ENCODE assay signal across 24 cellular contexts in genomic region chr10:71124921-71125748, GRCh38.
DNase-seq lines count a peak whose midpoint lies in the region; ATAC-seq lines count a peak whose summit lies in the region.
"Had no signal": no experiment of that assay in that cellular context is flagged by ENCODE, and none has a peak within 500 bp of the region (broad histone marks: within the 10 kb centered on the region; RNA-seq: fewer than 3 reads in every experiment).

No MANE protein-coding gene starts in this region.

- H3K4me3 ChIP-seq in trophoblast cell (ENCODE audit: low read depth, low read length), result peak overlapping the region; percentile 9
- no peak overlapping the region for H3K4me3 ChIP-seq in CD4-positive, alpha-beta memory T cell (ENCODE audit: low read length in 2 of 2)
- H3K4me3 ChIP-seq: lung, ovary, right lobe of liver, transverse colon had no signal

- no peak overlapping the region for H4K91ac ChIP-seq in trophoblast cell (ENCODE audit: low read depth, low read length)

- ATAC-seq in left ventricle myocardium superior (peak; percentile 90), HG02798 (IDR thresholded peaks at IDR 0.05; ENCODE audit: poor library complexity, unreplicated experiment) (no peak)
- no peak for ATAC-seq in stimulated activated naive B cell treated with anti-CD40 and anti-IgM and Interleukin-4, amounts not matched to agents 10 μg/mL and 1 μg/mL and 100 μg/mL, for 72 hours (replicated peaks)
- ATAC-seq: activated T-helper 17 cell treated with anti-CD3 and anti-CD28 coated beads, Interleukin-2, amount 50 U/mL, for 72 hours; PC-3; right lobe of liver; T-cell had no signal

- H3K27ac ChIP-seq in trophoblast cell (ENCODE audit: low read depth, low read length), result no peak overlapping the region
- no peak overlapping the region for H3K27ac ChIP-seq in CD4-positive, alpha-beta memory T cell (ENCODE audit: low read depth, low read length)
- H3K27ac ChIP-seq: 22Rv1, epithelial cell of prostate, ovary, right lobe of liver, transverse colon had no signal

- no CpG with 5 or more reads among the region's 13 CpGs for WGBS in trophoblast cell (ENCODE audit: extremely low coverage, insufficient coverage, insufficient read length)

- CTCF ChIA-PET in CD4-positive, alpha-beta memory T cell (lab: Charles Lee; ENCODE audit: partially characterized antibody), result no interaction called here

- H3K4ac ChIP-seq in trophoblast cell (ENCODE audit: low read depth, low read length), result no peak overlapping the region

- no peak overlapping the region for H3K4me3 Mint-ChIP-seq in CD4-positive, alpha-beta memory T cell
- no peak overlapping the region for H3K4me3 Mint-ChIP-seq in stimulated activated naive B cell treated with anti-CD40 and anti-IgM and Interleukin-4, amounts not matched to agents 10 μg/mL and 1 μg/mL and 100 μg/mL, for 72 hours
- H3K4me3 Mint-ChIP-seq: activated naive CD8-positive, alpha-beta T cell treated with anti-CD3 and anti-CD28 coated beads for 36 hours; activated T-helper 17 cell treated with anti-CD3 and anti-CD28 coated beads, Interleukin-2, amount 50 U/mL, for 72 hours; T-cell had no signal

- peaks cover 24 to 37% of the 10 kb centered on the region in 2 donors for H3K27me3 Mint-ChIP-seq in CD4-positive, alpha-beta memory T cell
- peaks cover 31 to 33% of the 10 kb centered on the region in 2 donors for H3K27me3 Mint-ChIP-seq in stimulated activated naive B cell treated with anti-CD40 and anti-IgM and Interleukin-4, amounts not matched to agents 10 μg/mL and 1 μg/mL and 100 μg/mL, for 72 hours

- POLR2A ChIA-PET in CD4-positive, alpha-beta memory T cell (lab: Charles Lee; ENCODE audit: partially characterized antibody), result no interaction called here

- H2AFZ ChIP-seq in trophoblast cell (ENCODE audit: insufficient read depth, low read length, poor library complexity), result no peak overlapping the region

- no peak overlapping the region for H4K8ac ChIP-seq in trophoblast cell (ENCODE audit: low read depth, low read length)

- peaks cover 0 to 7% (median 5%) of the 10 kb centered on the region in 4 donors for H3K4me1 Mint-ChIP-seq in CD4-positive, alpha-beta memory T cell
- no peaks in the 10 kb centered on the region for H3K4me1 Mint-ChIP-seq in stimulated activated naive B cell treated with anti-CD40 and anti-IgM and Interleukin-4, amounts not matched to agents 10 μg/mL and 1 μg/mL and 100 μg/mL, for 72 hours
- H3K4me1 Mint-ChIP-seq: activated T-helper 17 cell treated with anti-CD3 and anti-CD28 coated beads, Interleukin-2, amount 50 U/mL, for 72 hours had no signal

- intact Hi-C loops in left ventricle myocardium superior (cut with micrococcal nuclease), result no loop called here
- intact Hi-C loops in CD4-positive, alpha-beta memory T cell (cut with micrococcal nuclease), result no loop called here

- no peaks in the 10 kb centered on the region for H3K36me3 Mint-ChIP-seq in CD4-positive, alpha-beta memory T cell
- H3K36me3 Mint-ChIP-seq in stimulated activated naive B cell treated with anti-CD40 and anti-IgM and Interleukin-4, amounts not matched to agents 10 μg/mL and 1 μg/mL and 100 μg/mL, for 72 hours, result no peaks in the 10 kb centered on the region
- H3K36me3 Mint-ChIP-seq: activated naive CD8-positive, alpha-beta T cell treated with anti-CD3 and anti-CD28 coated beads for 36 hours; T-cell had no signal

- H3K4me1 ChIP-seq in trophoblast cell (ENCODE audit: control insufficient read depth in 1 of 2, insufficient read depth in 2 of 2, low read length in 2 of 2), result no peaks in the 10 kb centered on the region
- no peaks in the 10 kb centered on the region for H3K4me1 ChIP-seq in CD4-positive, alpha-beta memory T cell (ENCODE audit: insufficient read depth, low read length)
- H3K4me1 ChIP-seq: right lobe of liver had no signal

- no peaks in the 10 kb centered on the region for H3K79me2 ChIP-seq in trophoblast cell (ENCODE audit: control insufficient read depth, insufficient read depth, low read length, poor library complexity)

- no peak overlapping the region for H2AK5ac ChIP-seq in trophoblast cell (ENCODE audit: low read length)

- no peak overlapping the region for H4K12ac ChIP-seq in trophoblast cell (ENCODE audit: low read depth, low read length)

- no peak overlapping the region for H3K23ac ChIP-seq in trophoblast cell (ENCODE audit: low read length)

- no peaks in the 10 kb centered on the region for H3K79me1 ChIP-seq in trophoblast cell (ENCODE audit: low read length)

- H3K27ac Mint-ChIP-seq in CD4-positive, alpha-beta memory T cell, result peak overlapping the region in 1 of 7 donors; percentile 76
- H3K27ac Mint-ChIP-seq in stimulated activated naive B cell treated with anti-CD40 and anti-IgM and Interleukin-4, amounts not matched to agents 10 μg/mL and 1 μg/mL and 100 μg/mL, for 72 hours, result no peak overlapping the region
- H3K27ac Mint-ChIP-seq: activated naive CD8-positive, alpha-beta T cell treated with anti-CD3 and anti-CD28 coated beads for 36 hours; activated T-helper 17 cell treated with anti-CD3 and anti-CD28 coated beads, Interleukin-2, amount 50 U/mL, for 72 hours; T-cell had no signal

- no peak overlapping the region for H2BK120ac ChIP-seq in trophoblast cell (ENCODE audit: insufficient read depth, low read length, poor library complexity)

- no peaks in the 10 kb centered on the region for H3K27me3 ChIP-seq in trophoblast cell (ENCODE audit: insufficient read depth, low read length)
- peaks cover 3% of the 10 kb centered on the region for H3K27me3 ChIP-seq in CD4-positive, alpha-beta memory T cell (ENCODE audit: insufficient read depth, low read length)
- H3K27me3 ChIP-seq: ovary, right lobe of liver had no signal

- peaks cover 2% of the 10 kb centered on the region for H3K9me3 ChIP-seq in trophoblast cell (ENCODE audit: insufficient read depth, low read depth, low read length)
- no peaks in the 10 kb centered on the region for H3K9me3 ChIP-seq in CD4-positive, alpha-beta memory T cell (ENCODE audit: control insufficient read depth in 1 of 2, low read length in 2 of 2)
- H3K9me3 ChIP-seq: ovary, right lobe of liver had no signal

- no peaks in the 10 kb centered on the region for H3K36me3 ChIP-seq in trophoblast cell (ENCODE audit: control insufficient read depth in 1 of 2, insufficient read depth in 2 of 2, low read length in 2 of 2)
- no peaks in the 10 kb centered on the region for H3K36me3 ChIP-seq in CD4-positive, alpha-beta memory T cell (ENCODE audit: insufficient read depth, low read length)
- H3K36me3 ChIP-seq: ovary, right lobe of liver, transverse colon had no signal

- peaks cover 0 to 16% (median 10%) of the 10 kb centered on the region in 8 donors for H3K9me3 Mint-ChIP-seq in CD4-positive, alpha-beta memory T cell
- H3K9me3 Mint-ChIP-seq in stimulated activated naive B cell treated with anti-CD40 and anti-IgM and Interleukin-4, amounts not matched to agents 10 μg/mL and 1 μg/mL and 100 μg/mL, for 72 hours, result peaks cover 9 to 10% of the 10 kb centered on the region in 2 donors

- H3K18ac ChIP-seq in trophoblast cell (ENCODE audit: low read length), result no peak overlapping the region

- no peak overlapping the region for H2BK5ac ChIP-seq in trophoblast cell (ENCODE audit: low read depth, low read length, poor library complexity)

- H2BK12ac ChIP-seq in trophoblast cell (ENCODE audit: low read length), result no peak overlapping the region

- peak; percentile 71 for DNase-seq in NCI-H146 (lab: John Stamatoyannopoulos, UW)
- no peak for DNase-seq in NCI-H146 treated with DMSO at 0.1 percent for 48 hours (lab: John Stamatoyannopoulos, UW; ENCODE audit: unreplicated experiment)
- DNase-seq in NCI-H69 (lab: John Stamatoyannopoulos, UW), result peak; percentile 61
- DNase-seq in left ventricle myocardium superior, result peak; percentile 60
- no peak for DNase-seq in trophoblast cell
- no peak for DNase-seq in CD4-positive, alpha-beta memory T cell
- DNase-seq in stimulated activated naive B cell treated with anti-CD40 and anti-IgM and Interleukin-4, amounts not matched to agents 10 μg/mL and 1 μg/mL and 100 μg/mL, for 72 hours, result no peak
- DNase-seq: activated CD4-positive, alpha-beta T cell treated with anti-CD3 and anti-CD28 coated beads for 4 hours; activated naive CD8-positive, alpha-beta T cell treated with anti-CD3 and anti-CD28 coated beads for 36 hours; AML-193; foreskin fibroblast; hippocampal formation; NCI-H1105; ovary; PC-3; right lobe of liver; SIG-M5; T-cell; transverse colon had no signal

- H3K14ac ChIP-seq in trophoblast cell (ENCODE audit: low read length), result no peak overlapping the region

- H3K9ac ChIP-seq in trophoblast cell (ENCODE audit: low read length), result no peak overlapping the region

- no peak overlapping the region for H3K4me2 ChIP-seq in trophoblast cell (ENCODE audit: low read length)

Comparison
In these comparisons a context has a peak if more than half of its experiments do, and no peak if none do; other contexts are left out.
1. DNase-seq: peak in NCI-H146 (single experiment), NCI-H69 (single experiment) and left ventricle myocardium superior (single experiment); none in NCI-H146 treated with DMSO at 0.1 percent for 48 hours (single experiment), trophoblast cell (0 of 2), CD4-positive, alpha-beta memory T cell (0 of 5) and stimulated activated naive B cell treated with anti-CD40 and anti-IgM and Interleukin-4, amounts not matched to agents 10 μg/mL and 1 μg/mL and 100 μg/mL, for 72 hours (single experiment).